8 cellular contexts compared by ENCODE assay signal in the genomic region with DNA sequence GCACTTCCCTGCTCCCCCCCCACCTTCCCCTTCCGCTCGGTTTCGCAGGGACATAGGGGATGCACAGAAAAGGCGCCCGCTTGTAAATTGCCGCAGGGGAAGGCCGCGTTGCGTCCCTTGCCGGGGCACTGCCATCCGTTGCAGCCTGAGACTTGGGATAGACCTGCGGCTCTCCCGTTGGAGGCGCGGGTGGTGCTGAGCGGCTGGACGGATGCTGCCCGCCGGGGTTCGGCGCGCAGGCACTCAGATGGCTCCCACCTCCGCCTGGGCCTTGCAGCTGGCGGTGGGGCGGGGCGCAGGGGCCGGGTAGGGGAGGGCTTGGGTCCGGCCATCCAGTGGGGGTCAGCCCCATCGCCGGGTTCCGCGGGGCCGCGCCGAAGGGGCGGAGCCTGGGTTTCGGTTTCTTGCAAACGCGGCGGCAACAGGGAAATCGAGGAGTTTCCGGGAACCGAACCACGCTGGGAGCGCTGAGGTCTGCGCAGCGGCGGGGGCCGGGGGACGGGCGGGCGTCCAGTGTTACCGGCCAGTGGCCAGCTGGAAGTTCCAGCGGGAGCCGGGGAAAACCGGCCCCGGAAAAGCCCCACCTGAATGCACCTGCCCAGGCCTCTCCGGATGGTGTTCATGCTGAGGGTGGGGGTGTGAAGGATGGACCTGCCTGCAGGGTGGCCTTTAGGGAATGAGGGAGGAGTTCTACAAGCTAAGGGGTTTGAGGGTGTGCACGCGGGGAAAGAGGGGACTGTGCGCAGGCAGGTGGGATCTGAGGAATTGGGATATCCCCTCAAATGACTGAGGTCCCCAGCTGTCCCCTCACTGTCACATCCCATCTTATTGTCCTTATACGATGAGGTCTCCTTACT. TPM values are rescaled to one million over a fixed set of nuclear protein-coding genes. Genes with fewer than 3 reads are reported as not detected.
DNase-seq lines count a peak whose midpoint lies in the region; ATAC-seq and TF ChIP-seq lines count a peak whose summit lies in the region.

No MANE protein-coding gene starts in this region.

- DNase-seq in AG04450 (ENCODE audit: low read depth, low spot score), result peak; percentile 67
- DNase-seq in NCI-H69 (lab: John Stamatoyannopoulos, UW), result peak; percentile 89
- DNase-seq in activated T-cell treated with anti-CD3 and anti-CD28 coated beads, Interleukin-2, amount 50 U/mL, for 1 hour, result peak; percentile 64
- DNase-seq in esophagus muscularis mucosa (ENCODE audit: extremely low spot score), result peak; percentile 98
- DNase-seq in substantia nigra (lab: John Stamatoyannopoulos, UW), result peak in 42 of 49 donors; percentile 34 to 92 (median 60)

- H3K9ac ChIP-seq in mucosa of rectum (ENCODE audit: low read depth in 1 of 2, low read length in 2 of 2), result peak overlapping the region; percentile 88 to 90

- TF ChIP-seq EP300 in esophagus muscularis mucosa (IDR thresholded peaks at IDR 0.05), result peak; percentile 92

- TF ChIP-seq POLR2A in GM18505 (IDR thresholded peaks at IDR 0.05; ENCODE audit: borderline replicate concordance, extremely low read depth, insufficient read depth, insufficient read length) (peak; percentile 14), esophagus muscularis mucosa (IDR thresholded peaks at IDR 0.05; ENCODE audit: low read depth) (no peak)

- H3K4me1 ChIP-seq in esophagus muscularis mucosa (peaks cover 48 to 77% (median 60%) of the 10 kb centered on the region in 4 donors), mucosa of rectum (ENCODE audit: control insufficient read depth in 2 of 2, insufficient read depth in 2 of 2, low read length in 2 of 2) (peaks cover 56 to 65% of the 10 kb centered on the region in 2 donors)

- 9% methylated on average over 31 of the region's 62 CpGs for WGBS in esophagus muscularis mucosa

- H3K27me3 ChIP-seq in AG04450 (ENCODE audit: control insufficient read depth, insufficient read depth, low read length) (no peaks in the 10 kb centered on the region), esophagus muscularis mucosa (no peaks in the 10 kb centered on the region), mucosa of rectum (ENCODE audit: control insufficient read depth in 2 of 2, insufficient read depth in 2 of 2, low read length in 2 of 2) (no peaks in the 10 kb centered on the region)

- TF ChIP-seq CTCF in AG04450 (IDR thresholded peaks at IDR 0.05; ENCODE audit: low read depth, low read length) (no peak), esophagus muscularis mucosa (IDR thresholded peaks at IDR 0.05) (no peak)

- intact Hi-C loops in esophagus muscularis mucosa (cut with DNase I), result loop anchor here (5.0 kb wide), 1 partner anchor 85 kb away; no protein-coding TSS in a partner anchor

- CTCF ChIA-PET in AG04450 (lab: Charles Lee), result interaction anchor here (0.6 to 11.9 kb wide), 7 partner anchors 9 to 110 kb away, joined by 3 to 209 read pairs (median 3); no protein-coding TSS in a partner anchor

- H3K9me3 ChIP-seq in AG04450 (ENCODE audit: control insufficient read depth, insufficient read depth, low read length) (no peaks in the 10 kb centered on the region), esophagus muscularis mucosa (no peaks in the 10 kb centered on the region), mucosa of rectum (ENCODE audit: control insufficient read depth in 2 of 2, low read length in 2 of 2) (no peaks in the 10 kb centered on the region)

- POLR2A ChIA-PET in AG04450 (lab: Yijun Ruan, JAX), result interaction anchor here (0.7 to 3.9 kb wide), 17 partner anchors 9 to 270 kb away, joined by 3 to 45 read pairs (median 4); a partner anchor contains a TSS

- H3K4me3 ChIP-seq in AG04450 (ENCODE audit: low read depth, low read length) (peak overlapping the region; percentile 74), esophagus muscularis mucosa (peak overlapping the region; percentile 73 to 86 (median 76)), mucosa of rectum (ENCODE audit: low read length in 2 of 2) (peak overlapping the region; percentile 73 to 88)

- ATAC-seq in GM18505 (IDR thresholded peaks at IDR 0.05; ENCODE audit: unreplicated experiment) (peak; percentile 40), HG02970 (IDR thresholded peaks at IDR 0.05; ENCODE audit: low FRiP score, unreplicated experiment) (peak; percentile 32)

- no peaks in the 10 kb centered on the region for H3K36me3 ChIP-seq in esophagus muscularis mucosa
- H3K36me3 ChIP-seq in mucosa of rectum (ENCODE audit: control insufficient read depth in 2 of 2, insufficient read depth in 2 of 2, low read length in 2 of 2), result no peaks in the 10 kb centered on the region

- H3K27ac ChIP-seq in AG04450 (ENCODE audit: low read depth, low read length) (peak overlapping the region; percentile 97), esophagus muscularis mucosa (replicated peaks in 1 of 4) (peak overlapping the region; percentile 94 to 98 (median 96)), mucosa of rectum (ENCODE audit: low read depth in 2 of 2, low read length in 2 of 2) (peak overlapping the region; percentile 97 to 100), substantia nigra (ENCODE audit: low read depth, low read length, poor library complexity, severe bottlenecking) (peak overlapping the region; percentile 49)

RNA-seq across cellular contexts. Expression of a gene that starts 6.3 kb away (rescaled TPM):
- 22.6 and 30.0 TPM in 2 replicates for polyA plus RNA-seq in AG04450 (2011; rRNA removed)
- polyA minus RNA-seq in AG04450 (2011; rRNA and poly(A)+ RNA removed), result 47.8 and 59.2 TPM in 2 replicates
- total RNA-seq in esophagus muscularis mucosa, result 100 to 1,000 TPM in 1 of 4 donors, 10 to 100 TPM in 3; 20.6 to 289 (median 29.6) TPM

RNA-seq across cellular contexts. Expression of a gene that starts 46.5 kb away (rescaled TPM):
- polyA plus RNA-seq in AG04450 (2011; rRNA removed), result not detected in 2 replicates
- not detected in 2 replicates for polyA minus RNA-seq in AG04450 (2011; rRNA and poly(A)+ RNA removed)
- not detected for total RNA-seq in esophagus muscularis mucosa

RNA-seq across cellular contexts. Expression of a gene that starts 59.9 kb away (rescaled TPM):
- 17.6 and 25.3 TPM in 2 replicates for polyA plus RNA-seq in AG04450 (2011; rRNA removed)
- polyA minus RNA-seq in AG04450 (2011; rRNA and poly(A)+ RNA removed), result 31.1 and 41.4 TPM in 2 replicates
- total RNA-seq in esophagus muscularis mucosa, result 10 to 100 TPM; 24.0 to 39.9 (median 29.3) TPM

Comparison
In these comparisons a context has a peak if more than half of its experiments do, and no peak if none do; other contexts are left out.
1. Peak in every context shown above with its lines: DNase-seq, ATAC-seq, H3K4me3 ChIP-seq and H3K27ac ChIP-seq.